In the genomic region with DNA sequence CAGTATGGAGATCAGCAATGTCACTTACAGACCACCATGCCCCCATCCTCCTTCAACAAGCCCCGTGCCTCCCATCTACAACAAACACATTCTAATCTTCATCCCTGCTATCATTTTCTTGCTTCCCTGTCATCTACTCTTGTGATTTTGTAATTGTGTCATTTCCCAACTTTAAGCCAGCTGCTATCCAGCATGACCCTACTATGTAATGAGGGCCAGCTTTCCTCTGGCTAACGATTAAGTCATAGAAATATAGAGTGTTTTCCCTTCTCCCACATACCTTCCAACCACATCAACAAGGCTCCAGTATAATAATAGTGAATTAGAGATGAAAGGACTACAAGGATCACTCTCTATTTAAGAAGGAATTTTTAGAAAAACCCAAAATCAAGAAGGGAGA, we compare ENCODE assay signal across 22 cellular contexts.
DNase-seq lines count a peak whose midpoint lies in the region; ATAC-seq, FAIRE-seq and TF ChIP-seq lines count a peak whose summit lies in the region.
"Had no signal": no experiment of that assay in that cellular context is flagged by ENCODE, and none has a peak within 500 bp of the region (broad histone marks: within the 10 kb centered on the region; RNA-seq: fewer than 3 reads in every experiment).

No MANE protein-coding gene starts in this region.

- H3K4me2 ChIP-seq in astrocyte (ENCODE audit: low read length): no peak overlapping the region
- H3K4me2 ChIP-seq: BLaER1 treated with 17β-estradiol and CSF1 and Interleukin-3, amounts not matched to agents 10 nM and 100 nM; KMS-11 had no signal

- no peak overlapping the region for H3K27ac ChIP-seq in astrocyte (ENCODE audit: low read depth, low read length)
- H3K27ac ChIP-seq: 22Rv1; BLaER1 treated with 17β-estradiol and CSF1 and Interleukin-3, amounts not matched to agents 10 nM and 100 nM; KMS-11 had no signal

- no peaks in the 10 kb centered on the region for H3K27me3 ChIP-seq in astrocyte (ENCODE audit: insufficient read depth, low read length)
- H3K27me3 ChIP-seq: BLaER1 treated with 17β-estradiol and CSF1 and Interleukin-3, amounts not matched to agents 10 nM and 100 nM had no signal

- H3K9me3 Mint-ChIP-seq in astrocyte (ENCODE audit: unreplicated experiment) (peaks cover 2% of the 10 kb centered on the region), Calu3 (ENCODE audit: low read depth, unreplicated experiment) (no peaks in the 10 kb centered on the region)
- H3K9me3 Mint-ChIP-seq: HFFc6 had no signal

- TF ChIP-seq CTCF in astrocyte (IDR thresholded peaks at IDR 0.05; ENCODE audit: insufficient read depth, low read depth, low read length) (no peak), foreskin fibroblast (IDR thresholded peaks at IDR 0.05; ENCODE audit: low read depth, low read length) (no peak), Calu3 (IDR thresholded peaks at IDR 0.05; ENCODE audit: unreplicated experiment) (no peak), GM20000 (IDR thresholded peaks at IDR 0.05; ENCODE audit: extremely low read depth, missing control alignments) (no peak)

- no TSS peak for BruUV-seq in Calu3 (replicated peaks; lab: Mats Ljungman, UMichigan)

- H3K27ac Mint-ChIP-seq in astrocyte (ENCODE audit: unreplicated experiment) (no peak overlapping the region), Calu3 (ENCODE audit: unreplicated experiment) (no peak overlapping the region)
- H3K27ac Mint-ChIP-seq: CD4-positive, CD25-positive, alpha-beta regulatory T cell; HFFc6 had no signal

- H4K20me1 ChIP-seq in astrocyte (ENCODE audit: insufficient read depth, low read length): no peaks in the 10 kb centered on the region
- H4K20me1 ChIP-seq: BLaER1 treated with 17β-estradiol and CSF1 and Interleukin-3, amounts not matched to agents 10 nM and 100 nM had no signal

- no peaks in the 10 kb centered on the region for H3K9me3 ChIP-seq in astrocyte (ENCODE audit: insufficient read depth, low read depth, low read length)
- H3K9me3 ChIP-seq: BLaER1 treated with 17β-estradiol and CSF1 and Interleukin-3, amounts not matched to agents 10 nM and 100 nM; HAP-1 had no signal

- H3K36me3 ChIP-seq in astrocyte (ENCODE audit: insufficient read depth, low read length): no peaks in the 10 kb centered on the region
- H3K36me3 ChIP-seq: BLaER1 treated with 17β-estradiol and CSF1 and Interleukin-3, amounts not matched to agents 10 nM and 100 nM; HAP-1 had no signal

- no peaks in the 10 kb centered on the region for H3K4me1 ChIP-seq in astrocyte (ENCODE audit: insufficient read depth, low read length)
- H3K4me1 ChIP-seq: BLaER1 treated with 17β-estradiol and CSF1 and Interleukin-3, amounts not matched to agents 10 nM and 100 nM; HAP-1 had no signal

- H3K4me3 Mint-ChIP-seq in astrocyte (ENCODE audit: unreplicated experiment) (no peak overlapping the region), Calu3 (ENCODE audit: low read depth, unreplicated experiment) (no peak overlapping the region)
- H3K4me3 Mint-ChIP-seq: CD4-positive, CD25-positive, alpha-beta regulatory T cell; HFFc6 had no signal

- no peak for FAIRE-seq in astrocyte (lab: Jason Lieb, UNC)
- FAIRE-seq: G401.6, GM12892, HepG2, HTR-8/SVneo had no signal

- H3K4me3 ChIP-seq in astrocyte (ENCODE audit: insufficient read depth, low read depth, low read length): no peak overlapping the region
- H3K4me3 ChIP-seq in foreskin fibroblast (ENCODE audit: low read depth in 1 of 2, low read length in 2 of 2): no peak overlapping the region
- H3K4me3 ChIP-seq: BLaER1 treated with 17β-estradiol and CSF1 and Interleukin-3, amounts not matched to agents 10 nM and 100 nM; HAP-1 had no signal

- H3K27me3 Mint-ChIP-seq in astrocyte (ENCODE audit: low read depth, unreplicated experiment) (no peaks in the 10 kb centered on the region), Calu3 (ENCODE audit: unreplicated experiment) (no peaks in the 10 kb centered on the region)
- H3K27me3 Mint-ChIP-seq: CD4-positive, CD25-positive, alpha-beta regulatory T cell had no signal

- CTCF ChIA-PET in Calu3 (lab: Charles Lee): no interaction called here

- H3K36me3 Mint-ChIP-seq in astrocyte (ENCODE audit: low read depth, unreplicated experiment): no peaks in the 10 kb centered on the region
- no peaks in the 10 kb centered on the region for H3K36me3 Mint-ChIP-seq in Calu3 (ENCODE audit: insufficient read depth, unreplicated experiment)
- H3K36me3 Mint-ChIP-seq: CD4-positive, CD25-positive, alpha-beta regulatory T cell had no signal

- no peak overlapping the region for H2AFZ ChIP-seq in astrocyte (ENCODE audit: low read depth, low read length)

- no peak for ATAC-seq in GM18868 (IDR thresholded peaks at IDR 0.05; ENCODE audit: unreplicated experiment)
- ATAC-seq: HepG2 had no signal

- peak; percentile 14 for DNase-seq in AG08395 (ENCODE audit: low spot score)
- DNase-seq in HCEC 1CT: peak; percentile 34
- peak; percentile 42 for DNase-seq in astrocyte (ENCODE audit: low read depth)
- DNase-seq in foreskin fibroblast: peak; percentile 17 to 45
- DNase-seq in Calu3: no peak
- DNase-seq in GM20000 (ENCODE audit: low spot score): no peak
- no peak for DNase-seq in NCI-H128 (lab: John Stamatoyannopoulos, UW; ENCODE audit: unreplicated experiment)
- DNase-seq: CD4-positive, CD25-positive, alpha-beta regulatory T cell; DMS 273 treated with DMSO at 0.1 percent for 48 hours; DMS79; EL; GOT3; HFFc6 had no signal

- intact Hi-C loops in Calu3 (cut with micrococcal nuclease; ENCODE audit: unreplicated experiment): no loop called here

- H3K79me2 ChIP-seq in astrocyte (ENCODE audit: insufficient read depth, low read length): no peaks in the 10 kb centered on the region

- H3K9ac ChIP-seq in astrocyte (ENCODE audit: low read length): no peak overlapping the region
- H3K9ac ChIP-seq: BLaER1 treated with 17β-estradiol and CSF1 and Interleukin-3, amounts not matched to agents 10 nM and 100 nM; KMS-11 had no signal

- H3K4me1 Mint-ChIP-seq in astrocyte (ENCODE audit: low read depth, unreplicated experiment) (peaks cover 4% of the 10 kb centered on the region), Calu3 (ENCODE audit: low read depth, unreplicated experiment) (no peaks in the 10 kb centered on the region)
- H3K4me1 Mint-ChIP-seq: CD4-positive, CD25-positive, alpha-beta regulatory T cell had no signal

Comparison
In these comparisons a context has a peak if more than half of its experiments do, and no peak if none do; other contexts are left out.
1. DNase-seq: peak in AG08395 (single experiment), HCEC 1CT (single experiment), astrocyte (single experiment) and foreskin fibroblast (2 of 2); none in Calu3 (single experiment), GM20000 (single experiment) and NCI-H128 (single experiment).